ENCODE assay signal across 19 cellular contexts in genomic region chr4:138912714-138913340, GRCh38.
DNase-seq lines count a peak whose midpoint lies in the region; ATAC-seq, FAIRE-seq and TF ChIP-seq lines count a peak whose summit lies in the region.
"Had no signal": no experiment of that assay in that cellular context is flagged by ENCODE, and none has a peak within 500 bp of the region (broad histone marks: within the 10 kb centered on the region; RNA-seq: fewer than 3 reads in every experiment).

No MANE protein-coding gene starts in this region.

- H2AFZ ChIP-seq in K562 (ENCODE audit: low read depth, low read length): peak overlapping the region; percentile 43; the same call in 1 of the 2 replicates

- no peaks in the 10 kb centered on the region; a peak in 1 of 5 replicates for H3K27me3 ChIP-seq in K562 (ENCODE audit: control insufficient read depth in 2 of 2, insufficient read depth in 2 of 2, low read length in 2 of 2)
- no peaks in the 10 kb centered on the region for H3K27me3 ChIP-seq in thyroid gland

- H4K20me1 ChIP-seq in K562 (replicated peaks; ENCODE audit: control insufficient read depth, insufficient read depth, low read length): no peaks in the 10 kb centered on the region

- no peak overlapping the region for H3K4me2 ChIP-seq in K562 (ENCODE audit: insufficient read depth, low read length)

- ATAC-seq in K562: no peak
- no peak for ATAC-seq in GM21390 (IDR thresholded peaks at IDR 0.05; ENCODE audit: unreplicated experiment)
- no peak for ATAC-seq in HG02885 (IDR thresholded peaks at IDR 0.05; ENCODE audit: poor library complexity, unreplicated experiment)

- in situ Hi-C loops in K562 (cut with MboI): no loop called here

- H3K9me1 ChIP-seq in K562 (ENCODE audit: control insufficient read depth, insufficient read depth, low read length): no peaks in the 10 kb centered on the region

- H3K4me3 Mint-ChIP-seq in mesothelial cell of epicardium: no peak overlapping the region
- H3K4me3 Mint-ChIP-seq: activated CD4-positive, alpha-beta T cell treated with anti-CD3 and anti-CD28 coated beads, Interleukin-2, amount 10 ng/mL, durations not matched to agents 7 days and 5 days; central memory CD8-positive, alpha-beta T cell had no signal

- H3K36me3 ChIP-seq in K562 (ENCODE audit: control insufficient read depth, insufficient read depth, low read length) (no peaks in the 10 kb centered on the region), thyroid gland (no peaks in the 10 kb centered on the region)

- POLR2A ChIA-PET in K562 (lab: Yijun Ruan, JAX): interaction anchor here (0.8 kb wide), 1 partner anchor 671 kb away, joined by 3 read pairs; no protein-coding TSS in a partner anchor

- H3K27ac ChIP-seq in K562 (ENCODE audit: extremely low read depth, low read depth, low read length): no peak overlapping the region
- H3K27ac ChIP-seq in thyroid gland: peak overlapping the region; percentile 52 to 76 (median 58)

- H3K36me3 Mint-ChIP-seq in mesothelial cell of epicardium: no peaks in the 10 kb centered on the region

- TF ChIP-seq CTCF in K562 (IDR thresholded peaks at IDR 0.05 in 2 of 3, conservative IDR thresholded peaks at IDR 0.05 in 1 of 3; ENCODE audit: insufficient read depth in 2 of 3, low read depth in 1 of 3, low read length in 3 of 3) (no peak), mesothelial cell of epicardium (IDR thresholded peaks at IDR 0.05; ENCODE audit: unreplicated experiment) (no peak), thyroid gland (IDR thresholded peaks at IDR 0.05) (no peak)

- no peaks in the 10 kb centered on the region for H3K79me2 ChIP-seq in K562 (ENCODE audit: control insufficient read depth, insufficient read depth, low read length)

- intact Hi-C loops in K562 (cut with micrococcal nuclease): no loop called here
- intact Hi-C loops in thyroid gland (cut with DNase I): no loop called here

- TF ChIP-seq EP300 in K562 (IDR thresholded peaks at IDR 0.05; ENCODE audit: low read length): no peak

- H3K9me3 Mint-ChIP-seq in mesothelial cell of epicardium: no peaks in the 10 kb centered on the region
- H3K9me3 Mint-ChIP-seq: activated CD4-positive, alpha-beta T cell treated with anti-CD3 and anti-CD28 coated beads, Interleukin-2, amount 10 ng/mL, durations not matched to agents 7 days and 5 days; central memory CD8-positive, alpha-beta T cell had no signal

- H3K4me1 ChIP-seq in K562 (replicated peaks in 1 of 2; ENCODE audit: control insufficient read depth in 2 of 2, insufficient read depth in 2 of 2, low read length in 2 of 2) (peaks cover 10 to 24% of the 10 kb centered on the region in 2 experiments; a peak in 4 of 5 replicates), thyroid gland (peaks cover 32 to 40% of the 10 kb centered on the region in 2 donors)

- no peak for FAIRE-seq in K562 (lab: Jason Lieb, UNC)
- FAIRE-seq: GM12892, keratinocyte had no signal

- peak overlapping the region; percentile 30 for H3K27ac Mint-ChIP-seq in mesothelial cell of epicardium
- H3K27ac Mint-ChIP-seq: activated CD4-positive, alpha-beta T cell treated with anti-CD3 and anti-CD28 coated beads, Interleukin-2, amount 10 ng/mL, durations not matched to agents 7 days and 5 days had no signal

- no peaks in the 10 kb centered on the region for H3K27me3 Mint-ChIP-seq in mesothelial cell of epicardium (ENCODE audit: low read depth)
- H3K27me3 Mint-ChIP-seq: activated CD4-positive, alpha-beta T cell treated with anti-CD3 and anti-CD28 coated beads, Interleukin-2, amount 10 ng/mL, durations not matched to agents 7 days and 5 days; central memory CD8-positive, alpha-beta T cell had no signal

- no peak for TF ChIP-seq POLR2A in K562 (conservative IDR thresholded peaks at IDR 0.05)
- TF ChIP-seq POLR2A in thyroid gland (IDR thresholded peaks at IDR 0.05): no peak

- CTCF ChIA-PET in K562 (lab: Yijun Ruan, JAX; ENCODE audit: low intra/inter-chr PET ratio): no interaction called here

- H3K9ac ChIP-seq in K562 (ENCODE audit: insufficient read depth in 1 of 2, low read depth in 2 of 2, low read length in 2 of 2): peak overlapping the region in 1 of 2 experiments; percentile 49; a peak in 1 of 4 replicates

- H3K4me3 ChIP-seq in K562 (no peak overlapping the region), thyroid gland (replicated peaks in 1 of 3) (no peak overlapping the region)
- H3K4me3 ChIP-seq: mucosa of descending colon had no signal

- peaks cover 38% of the 10 kb centered on the region for H3K4me1 Mint-ChIP-seq in mesothelial cell of epicardium
- H3K4me1 Mint-ChIP-seq: activated CD4-positive, alpha-beta T cell treated with anti-CD3 and anti-CD28 coated beads, Interleukin-2, amount 10 ng/mL, durations not matched to agents 7 days and 5 days; central memory CD8-positive, alpha-beta T cell had no signal

- H3K9me3 ChIP-seq in K562 (replicated peaks; ENCODE audit: control insufficient read depth, insufficient read depth, low read depth, low read length): no peaks in the 10 kb centered on the region
- no peaks in the 10 kb centered on the region for H3K9me3 ChIP-seq in thyroid gland
- H3K9me3 ChIP-seq: mucosa of descending colon had no signal

- no TSS peak for BruUV-seq in K562 (replicated peaks; lab: Mats Ljungman, UMichigan)

- DNase-seq in NCI-H1092 treated with DMSO at 0.1 percent for 48 hours (lab: John Stamatoyannopoulos, UW) (peak; percentile 70), NCI-H1092 (lab: John Stamatoyannopoulos, UW) (no peak), K562 (ENCODE audit: extremely low read depth in 1 of 4, low spot score in 3 of 4) (no peak), mesothelial cell of epicardium (ENCODE audit: low spot score in 2 of 2, unreplicated experiment in 2 of 2) (no peak), thyroid gland (no peak), anterior cingulate cortex (lab: John Stamatoyannopoulos, UW) (no peak)
- DNase-seq: activated CD4-positive, alpha-beta T cell treated with anti-CD3 and anti-CD28 coated beads, Interleukin-2, amount 10 ng/mL, durations not matched to agents 7 days and 5 days; activated CD8-positive, alpha-beta memory T cell treated with anti-CD3 and anti-CD28 coated beads, Interleukin-2, amount 50 U/mL, for 4 hours; activated effector memory CD4-positive, alpha-beta T cell treated with anti-CD3 and anti-CD28 coated beads, Interleukin-2, amount 50 U/mL, for 16 hours; effector CD4-positive, alpha-beta T cell; hippocampal formation; Karpas-422; stimulated activated CD4-positive, alpha-beta T cell treated with anti-CD3 and anti-CD28 coated beads, Interleukin-2, amount 100 ng/mL, for 24 hours had no signal

- WGBS in K562 (ENCODE audit: insufficient coverage, low coverage, missing lambda C conversion rate): 68% methylated on average over 2 of the region's 2 CpGs
- WGBS in thyroid gland, 2 donors: 91 to 96% methylated on average over 2 of the region's 2 CpGs

- no peak for TF ChIP-seq RAD21 in K562 (CRISPR knock-in tag; conservative IDR thresholded peaks at IDR 0.05 in 1 of 2, IDR thresholded peaks at IDR 0.05 in 1 of 2)

TF ChIP-seq in K562, 482 proteins besides CTCF, POLR2A, EP300 and RAD21 (continues in another document):
- TF ChIP-seq MCM3 (IDR thresholded peaks at IDR 0.05) (no peak), RNF219 (CRISPR knock-in tag; IDR thresholded peaks at IDR 0.05) (no peak), NFE2L1 (tag; IDR thresholded peaks at IDR 0.05; ENCODE audit: borderline replicate concordance, low read depth) (no peak), ZNF384 (IDR thresholded peaks at IDR 0.05; ENCODE audit: low read depth, low read length) (peak; percentile 30; the same call in 1 of the 2 replicates), SUPT5H (IDR thresholded peaks at IDR 0.05) (no peak), USF1 (CRISPR knock-in tag; IDR thresholded peaks at IDR 0.05) (no peak), ZNF551 (CRISPR knock-in tag; IDR thresholded peaks at IDR 0.05) (no peak), FUS (optimal IDR thresholded peaks at IDR 0.05; ENCODE audit: low read depth, low read length) (no peak), ZNF263 (CRISPR knock-in tag; IDR thresholded peaks at IDR 0.05; ENCODE audit: borderline replicate concordance) (no peak), DDX20 (tag; IDR thresholded peaks at IDR 0.05; ENCODE audit: low read depth) (no peak), HDAC2 (IDR thresholded peaks at IDR 0.05) (no peak), RUNX1 (IDR thresholded peaks at IDR 0.05; ENCODE audit: low read depth) (no peak), ARID3A (IDR thresholded peaks at IDR 0.05; ENCODE audit: borderline replicate concordance, low read depth, low read length) (no peak)
